1 cellular context compared by ENCODE assay signal in the genomic region with DNA sequence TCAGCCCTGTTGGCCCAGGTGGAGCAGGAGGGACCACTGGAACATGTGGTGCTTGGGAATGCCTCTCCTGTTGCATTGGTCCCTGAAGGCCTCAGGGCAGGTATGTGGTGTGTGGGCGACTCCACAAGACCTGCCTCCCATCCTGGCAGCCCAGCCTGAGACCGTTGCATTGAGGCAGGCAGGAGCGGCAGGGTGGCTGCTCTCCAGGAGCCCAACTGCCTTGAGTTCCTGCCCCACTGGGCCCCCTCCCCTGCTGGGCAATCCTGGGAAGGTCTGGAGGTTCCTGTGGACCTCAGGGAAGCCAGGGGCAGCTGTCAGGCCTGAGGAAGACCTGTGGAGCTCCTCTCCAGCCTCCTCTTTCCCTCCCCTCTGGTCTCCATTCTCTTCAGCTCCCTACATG.
TF ChIP-seq lines count a peak whose summit lies in the region.

No MANE protein-coding gene starts in this region.

TF ChIP-seq in K562, 482 proteins besides CTCF, POLR2A, EP300 and RAD21:
- TF ChIP-seq HNRNPK (IDR thresholded peaks at IDR 0.05; ENCODE audit: low read depth, low read length, poor library complexity, severe bottlenecking), result no peak
- peak; percentile 18; the same call in 1 of the 2 replicates for TF ChIP-seq POLR2G (IDR thresholded peaks at IDR 0.05; ENCODE audit: low read depth, low read length)
TF ChIP-seq in K562: peak in this region for 1.
